8 cellular contexts compared by ENCODE assay signal in the genomic region with DNA sequence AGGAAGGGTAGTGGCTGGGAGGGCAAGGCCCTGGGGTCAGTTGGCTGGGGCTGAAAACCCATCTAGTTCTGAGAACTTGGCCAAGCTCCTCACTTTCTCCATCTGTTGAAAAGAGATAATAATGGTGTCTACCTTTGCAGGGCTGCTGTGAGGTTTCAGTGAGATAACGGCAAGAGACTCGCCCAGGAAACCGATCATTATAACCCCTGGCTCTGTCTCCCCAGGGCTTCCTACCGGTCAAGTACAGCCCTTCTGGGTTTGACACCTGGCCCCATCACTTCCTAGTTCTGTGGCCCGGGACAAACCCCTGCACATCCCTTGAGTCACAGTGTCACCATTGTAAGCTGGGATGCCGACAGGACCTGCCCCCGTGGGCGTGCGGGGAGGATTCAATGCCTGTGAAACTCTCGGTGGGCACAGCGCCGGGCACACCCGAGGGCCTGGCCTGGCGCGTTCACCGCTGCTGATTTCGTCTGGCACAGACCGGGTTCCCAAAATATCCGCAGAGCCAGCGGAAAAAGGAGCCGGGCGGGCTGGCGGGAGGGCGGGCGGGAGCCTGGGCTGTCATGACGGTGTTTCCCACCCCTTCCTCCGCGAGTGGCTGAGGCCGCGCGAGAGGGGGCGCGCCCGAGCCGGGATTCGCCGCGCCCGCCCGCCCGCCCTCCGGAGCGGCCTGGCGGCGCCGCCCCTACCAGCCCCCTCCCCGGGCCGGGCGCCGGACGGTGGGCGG. TPM values are rescaled to one million over a fixed set of nuclear protein-coding genes. Genes with fewer than 3 reads are reported as not detected.
DNase-seq lines count a peak whose midpoint lies in the region; ATAC-seq and TF ChIP-seq lines count a peak whose summit lies in the region.

No MANE protein-coding gene starts in this region.

- TF ChIP-seq CTCF in GM10266 (IDR thresholded peaks at IDR 0.05; ENCODE audit: control insufficient read depth, insufficient read depth, low read depth, missing control alignments) (no peak), kidney epithelial cell (IDR thresholded peaks at IDR 0.05; ENCODE audit: insufficient read depth, low read length, poor library complexity, severe bottlenecking) (no peak)

- peak overlapping the region; percentile 58 for H3K4me3 ChIP-seq in kidney epithelial cell (ENCODE audit: low read depth, low read length)

- peak; percentile 97 for DNase-seq in GM10266 (ENCODE audit: extremely low spot score)
- peak; percentile 46 for DNase-seq in NCI-H2196 (lab: John Stamatoyannopoulos, UW; ENCODE audit: unreplicated experiment)
- peak; percentile 70 for DNase-seq in activated CD4-positive, CD25-positive, alpha-beta regulatory T cell treated with anti-CD3 and anti-CD28 coated beads, Interleukin-2, amount 50 U/mL, for 72 hours
- DNase-seq in cerebellar cortex (ENCODE audit: low spot score): peak; percentile 67
- DNase-seq in kidney epithelial cell (ENCODE audit: low read depth): no peak
- peak; percentile 87 for DNase-seq in stimulated activated CD4-positive, alpha-beta T cell treated with anti-CD3 and anti-CD28 coated beads, Interleukin-15, amount 100 ng/mL, for 24 hours

- no peaks in the 10 kb centered on the region for H3K27me3 ChIP-seq in kidney epithelial cell (ENCODE audit: control insufficient read depth, insufficient read depth, low read length)

- no peaks in the 10 kb centered on the region for H3K36me3 ChIP-seq in kidney epithelial cell (ENCODE audit: control insufficient read depth, insufficient read depth, low read length)

- ATAC-seq in HG02623 (IDR thresholded peaks at IDR 0.05; ENCODE audit: unreplicated experiment) (peak; percentile 35), HG02870 (IDR thresholded peaks at IDR 0.05; ENCODE audit: unreplicated experiment) (no peak)

RNA-seq across cellular contexts. Expression of gene KMT5A, which starts 4.5 kb away (rescaled TPM):
- total RNA-seq in kidney epithelial cell: 44.0 and 44.4 TPM in 2 replicates

RNA-seq across cellular contexts. Expression of gene SBNO1, which starts 23.7 kb away (rescaled TPM):
- 29.2 and 31.5 TPM in 2 replicates for total RNA-seq in kidney epithelial cell

RNA-seq across cellular contexts. Expression of gene RILPL2, which starts 48.1 kb away (rescaled TPM):
- total RNA-seq in kidney epithelial cell: 3.6 and 4.2 TPM in 2 replicates
